In genomic region chr1:36650200-36651065, GRCh38 we compare ENCODE assay signal across 9 cellular contexts.
DNase-seq lines count a peak whose midpoint lies in the region; ATAC-seq, FAIRE-seq and TF ChIP-seq lines count a peak whose summit lies in the region.
"Had no signal": no experiment of that assay in that cellular context is flagged by ENCODE, and none has a peak within 500 bp of the region (broad histone marks: within the 10 kb centered on the region; RNA-seq: fewer than 3 reads in every experiment).

No MANE protein-coding gene starts in this region.

- FAIRE-seq in RCC 7860 (lab: Jason Lieb, UNC) (peak; percentile 49), frontal cortex (lab: Jason Lieb, UNC) (no peak)

- TF ChIP-seq CTCF in osteocyte (IDR thresholded peaks at IDR 0.05) (peak; percentile 82), tibial nerve (IDR thresholded peaks at IDR 0.05) (peak; percentile 70 to 89 (median 82))

- H3K27me3 ChIP-seq in CD8-positive, alpha-beta memory T cell (ENCODE audit: insufficient read depth, low read length, poor library complexity, severe bottlenecking), result no peaks in the 10 kb centered on the region
- no peaks in the 10 kb centered on the region for H3K27me3 ChIP-seq in tibial nerve

- no peak for TF ChIP-seq POLR2A in tibial nerve (IDR thresholded peaks at IDR 0.05)

- H3K27ac Mint-ChIP-seq in CD8-positive, alpha-beta memory T cell, result no peak overlapping the region
- no peak overlapping the region for H3K27ac Mint-ChIP-seq in osteocyte (ENCODE audit: unreplicated experiment)
- H3K27ac Mint-ChIP-seq: IgD-negative memory B cell had no signal

- peak overlapping the region in 1 of 7 donors; percentile 9 for H3K4me3 Mint-ChIP-seq in CD8-positive, alpha-beta memory T cell
- H3K4me3 Mint-ChIP-seq in osteocyte (ENCODE audit: unreplicated experiment), result no peak overlapping the region
- H3K4me3 Mint-ChIP-seq: IgD-negative memory B cell had no signal

- no peaks in the 10 kb centered on the region for H3K36me3 ChIP-seq in CD8-positive, alpha-beta memory T cell (ENCODE audit: insufficient read depth, low read length)
- no peaks in the 10 kb centered on the region for H3K36me3 ChIP-seq in tibial nerve

- POLR2A ChIA-PET in CD8-positive, alpha-beta memory T cell (lab: Charles Lee), result no interaction called here

- ATAC-seq in HG02678 (IDR thresholded peaks at IDR 0.05; ENCODE audit: unreplicated experiment), result no peak

- no peaks in the 10 kb centered on the region for H3K9me3 Mint-ChIP-seq in CD8-positive, alpha-beta memory T cell
- no peaks in the 10 kb centered on the region for H3K9me3 Mint-ChIP-seq in osteocyte (ENCODE audit: unreplicated experiment)
- H3K9me3 Mint-ChIP-seq: IgD-negative memory B cell had no signal

- no peak overlapping the region for H3K4me3 ChIP-seq in CD8-positive, alpha-beta memory T cell (ENCODE audit: low read length)
- H3K4me3 ChIP-seq in tibial nerve, result no peak overlapping the region

- peaks cover 21 to 74% of the 10 kb centered on the region in 2 donors for H3K27me3 Mint-ChIP-seq in CD8-positive, alpha-beta memory T cell
- peaks cover 13% of the 10 kb centered on the region for H3K27me3 Mint-ChIP-seq in osteocyte (ENCODE audit: unreplicated experiment)

- CTCF ChIA-PET in CD8-positive, alpha-beta memory T cell (lab: Charles Lee), result interaction anchor here (1.1 to 1.4 kb wide), 3 partner anchors 18 to 74 kb away, joined by 3 to 8 read pairs (median 3); no protein-coding TSS in a partner anchor

- no peaks in the 10 kb centered on the region for H3K36me3 Mint-ChIP-seq in CD8-positive, alpha-beta memory T cell
- no peaks in the 10 kb centered on the region for H3K36me3 Mint-ChIP-seq in osteocyte (ENCODE audit: unreplicated experiment)

- no peaks in the 10 kb centered on the region for H3K4me1 ChIP-seq in CD8-positive, alpha-beta memory T cell (ENCODE audit: insufficient read depth, low read length)
- H3K4me1 ChIP-seq in tibial nerve, result peaks cover 0 to 14% (median 2%) of the 10 kb centered on the region in 4 donors

- H3K27ac ChIP-seq in CD8-positive, alpha-beta memory T cell (ENCODE audit: low read depth, low read length), result no peak overlapping the region
- no peak overlapping the region for H3K27ac ChIP-seq in tibial nerve

- H3K9me3 ChIP-seq in CD8-positive, alpha-beta memory T cell (ENCODE audit: low read length), result no peaks in the 10 kb centered on the region
- H3K9me3 ChIP-seq in tibial nerve, result no peaks in the 10 kb centered on the region

- DNase-seq in CD8-positive, alpha-beta memory T cell, result peak; percentile 18 to 66 (median 35)
- DNase-seq in HUDEP-2 (lab: John Stamatoyannopoulos, UW; ENCODE audit: unreplicated experiment in 76 of 76) (peak in 49 of 76 experiments; percentile 1 to 68 (median 23)), RCC 7860 (ENCODE audit: low spot score) (peak; percentile 29), frontal cortex (ENCODE audit: low spot score in 2 of 2) (peak; percentile 18 to 54), osteocyte (ENCODE audit: extremely low spot score, unreplicated experiment) (no peak), tibial nerve (ENCODE audit: low spot score in 2 of 2) (peak; percentile 34 to 77)
- peak; percentile 35 for DNase-seq in activated T-helper 9 cell treated with anti-CD3 and anti-CD28 coated beads, Interleukin-2, amount 50 U/mL, for 16 hours (ENCODE audit: low read depth)

- WGBS in tibial nerve, 2 donors, result 35 to 42% methylated on average over 14 of the region's 14 CpGs

- no peak for TF ChIP-seq EP300 in tibial nerve (IDR thresholded peaks at IDR 0.05)

- H3K4me1 Mint-ChIP-seq in CD8-positive, alpha-beta memory T cell, result peaks cover 0 to 11% (median 8%) of the 10 kb centered on the region in 3 donors
- H3K4me1 Mint-ChIP-seq in osteocyte (ENCODE audit: unreplicated experiment), result no peaks in the 10 kb centered on the region
